Comparison of ENCODE assay signal across 1 cellular context in the genomic region with DNA sequence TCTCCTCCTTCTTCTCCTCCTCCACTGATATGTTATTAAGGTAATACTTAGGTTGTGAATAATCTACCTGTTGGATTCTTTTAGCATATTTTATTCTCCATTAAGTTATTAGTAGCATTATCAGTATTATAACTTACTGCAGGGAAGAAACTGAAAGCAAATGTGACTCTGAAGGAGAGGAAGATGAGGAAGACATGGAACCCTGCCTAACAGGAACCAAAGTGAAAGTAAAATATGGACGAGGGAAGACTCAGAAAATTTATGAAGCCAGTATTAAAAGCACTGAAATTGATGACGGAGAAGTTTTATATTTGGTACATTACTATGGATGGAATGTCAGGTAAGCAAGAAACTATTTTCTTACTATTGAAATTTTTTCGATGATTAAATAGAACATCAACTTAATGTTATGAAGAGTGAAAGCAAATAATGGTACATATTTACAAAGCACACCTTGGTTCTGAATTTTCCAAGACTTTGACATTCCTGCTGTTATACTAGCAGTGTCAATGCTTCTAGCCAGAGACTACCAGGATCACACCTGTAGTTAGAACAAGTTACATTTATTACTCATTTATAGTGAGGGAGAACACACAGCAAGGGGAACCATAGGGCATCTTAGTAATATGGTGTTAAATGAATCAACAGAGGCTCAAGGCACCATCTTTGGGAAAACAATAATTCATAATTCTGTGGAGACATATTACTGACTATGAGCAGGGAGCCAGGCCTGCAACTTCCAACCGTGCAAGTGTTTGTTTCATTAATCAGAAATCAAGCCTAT.
TF ChIP-seq lines count a peak whose summit lies in the region.

No MANE protein-coding gene starts in this region.

TF ChIP-seq in HepG2, 621 proteins besides CTCF, POLR2A, EP300 and RAD21:
- TF ChIP-seq DMAP1 (CRISPR knock-in tag; IDR thresholded peaks at IDR 0.05) (no peak), ZBTB3 (CRISPR knock-in tag; IDR thresholded peaks at IDR 0.05; ENCODE audit: borderline replicate concordance, low read depth) (no peak), SOX13 (IDR thresholded peaks at IDR 0.05) (no peak), SOX13 (CRISPR knock-in tag; conservative IDR thresholded peaks at IDR 0.05 in 1 of 2, IDR thresholded peaks at IDR 0.05 in 1 of 2) (no peak), HOXA7 (CRISPR knock-in tag; IDR thresholded peaks at IDR 0.05) (no peak), NCOA2 (CRISPR knock-in tag; IDR thresholded peaks at IDR 0.05) (no peak), MEIS2 (CRISPR knock-in tag; IDR thresholded peaks at IDR 0.05) (no peak), ATF1 (CRISPR knock-in tag; IDR thresholded peaks at IDR 0.05) (no peak)
- TF ChIP-seq, protein P1, sequence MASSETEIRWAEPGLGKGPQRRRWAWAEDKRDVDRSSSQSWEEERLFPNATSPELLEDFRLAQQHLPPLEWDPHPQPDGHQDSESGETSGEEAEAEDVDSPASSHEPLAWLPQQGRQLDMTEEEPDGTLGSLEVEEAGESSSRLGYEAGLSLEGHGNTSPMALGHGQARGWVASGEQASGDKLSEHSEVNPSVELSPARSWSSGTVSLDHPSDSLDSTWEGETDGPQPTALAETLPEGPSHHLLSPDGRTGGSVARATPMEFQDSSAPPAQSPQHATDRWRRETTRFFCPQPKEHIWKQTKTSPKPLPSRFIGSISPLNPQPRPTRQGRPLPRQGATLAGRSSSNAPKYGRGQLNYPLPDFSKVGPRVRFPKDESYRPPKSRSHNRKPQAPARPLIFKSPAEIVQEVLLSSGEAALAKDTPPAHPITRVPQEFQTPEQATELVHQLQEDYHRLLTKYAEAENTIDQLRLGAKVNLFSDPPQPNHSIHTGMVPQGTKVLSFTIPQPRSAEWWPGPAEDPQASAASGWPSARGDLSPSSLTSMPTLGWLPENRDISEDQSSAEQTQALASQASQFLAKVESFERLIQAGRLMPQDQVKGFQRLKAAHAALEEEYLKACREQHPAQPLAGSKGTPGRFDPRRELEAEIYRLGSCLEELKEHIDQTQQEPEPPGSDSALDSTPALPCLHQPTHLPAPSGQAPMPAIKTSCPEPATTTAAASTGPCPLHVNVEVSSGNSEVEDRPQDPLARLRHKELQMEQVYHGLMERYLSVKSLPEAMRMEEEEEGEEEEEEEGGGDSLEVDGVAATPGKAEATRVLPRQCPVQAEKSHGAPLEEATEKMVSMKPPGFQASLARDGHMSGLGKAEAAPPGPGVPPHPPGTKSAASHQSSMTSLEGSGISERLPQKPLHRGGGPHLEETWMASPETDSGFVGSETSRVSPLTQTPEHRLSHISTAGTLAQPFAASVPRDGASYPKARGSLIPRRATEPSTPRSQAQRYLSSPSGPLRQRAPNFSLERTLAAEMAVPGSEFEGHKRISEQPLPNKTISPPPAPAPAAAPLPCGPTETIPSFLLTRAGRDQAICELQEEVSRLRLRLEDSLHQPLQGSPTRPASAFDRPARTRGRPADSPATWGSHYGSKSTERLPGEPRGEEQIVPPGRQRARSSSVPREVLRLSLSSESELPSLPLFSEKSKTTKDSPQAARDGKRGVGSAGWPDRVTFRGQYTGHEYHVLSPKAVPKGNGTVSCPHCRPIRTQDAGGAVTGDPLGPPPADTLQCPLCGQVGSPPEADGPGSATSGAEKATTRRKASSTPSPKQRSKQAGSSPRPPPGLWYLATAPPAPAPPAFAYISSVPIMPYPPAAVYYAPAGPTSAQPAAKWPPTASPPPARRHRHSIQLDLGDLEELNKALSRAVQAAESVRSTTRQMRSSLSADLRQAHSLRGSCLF (CRISPR knock-in tag; IDR thresholded peaks at IDR 0.05; ENCODE audit: borderline replicate concordance) = no peak
TF ChIP-seq in HepG2: peak in this region for 0.
